In genomic region chr3:27253831-27254230, GRCh38 we compare ENCODE assay signal across 8 cellular contexts.
DNase-seq lines count a peak whose midpoint lies in the region; ATAC-seq, FAIRE-seq and TF ChIP-seq lines count a peak whose summit lies in the region.

No MANE protein-coding gene starts in this region.

- TF ChIP-seq EP300 in HepG2 (IDR thresholded peaks at IDR 0.05; ENCODE audit: low read depth in 2 of 2, low read length in 2 of 2) (no peak), HepG2 (CRISPR knock-in tag; IDR thresholded peaks at IDR 0.05; ENCODE audit: borderline replicate concordance) (no peak)

- peak; percentile 96 for ATAC-seq in HepG2

- peak; percentile 56 for TF ChIP-seq RAD21 in HepG2 (CRISPR knock-in tag; IDR thresholded peaks at IDR 0.05)

- CTCF ChIA-PET in AG04450 (lab: Charles Lee) = interaction anchor here (0.5 to 3.8 kb wide), 37 partner anchors 11 to 1392 kb away, joined by 3 to 202 read pairs (median 4); no protein-coding TSS in a partner anchor
- CTCF ChIA-PET in GM10248 (lab: Yijun Ruan, JAX) = interaction anchor here (1.2 to 2.6 kb wide), 4 partner anchors 10 to 119 kb away, joined by 3 to 14 read pairs (median 6); no protein-coding TSS in a partner anchor
- CTCF ChIA-PET in HepG2 (lab: Yijun Ruan, JAX; ENCODE audit: low intra/inter-chr PET ratio, low total read pairs) = interaction anchor here (2.9 kb wide), 1 partner anchor 119 kb away, joined by 10 read pairs; no protein-coding TSS in a partner anchor

- no peak overlapping the region for H3K27ac ChIP-seq in AG04450 (ENCODE audit: low read depth, low read length)
- no peak overlapping the region for H3K27ac ChIP-seq in HepG2 (ENCODE audit: extremely low read length, insufficient read depth, low read length)

- no peaks in the 10 kb centered on the region for H3K36me3 ChIP-seq in HepG2 (replicated peaks in 1 of 2; ENCODE audit: control insufficient read depth in 1 of 2, insufficient read depth in 2 of 2, low read length in 2 of 2)

- in situ Hi-C loops in HepG2 (cut with HindIII; ENCODE audit: extremely low pct_ligation_motif_present, low pct_unique_long_range_greater_than_20kb) = no loop called here

- H4K20me1 ChIP-seq in HepG2 (ENCODE audit: insufficient read depth, low read length) = no peaks in the 10 kb centered on the region

- no peak for FAIRE-seq in HepG2 (lab: Jason Lieb, UNC)
- no peak for FAIRE-seq in GM12891 (lab: Jason Lieb, UNC)
- no peak for FAIRE-seq in frontal cortex (lab: Jason Lieb, UNC)

- no peaks in the 10 kb centered on the region for H3K79me2 ChIP-seq in HepG2 (ENCODE audit: insufficient read depth, low read length)

- no TSS peak for BruUV-seq in HepG2 (replicated peaks; lab: Mats Ljungman, UMichigan)

- intact Hi-C loops in HepG2 (cut with micrococcal nuclease; ENCODE audit: unreplicated experiment) = loop anchor here (1.0 kb wide), 1 partner anchor 120 kb away; no protein-coding TSS in a partner anchor

- TF ChIP-seq CTCF in AG04450 (IDR thresholded peaks at IDR 0.05; ENCODE audit: low read depth, low read length) (peak; percentile 60), GM10248 (IDR thresholded peaks at IDR 0.05; ENCODE audit: control extremely low read depth, extremely low read depth, low read depth, missing control alignments) (peak; percentile 40), HFF-Myc (IDR thresholded peaks at IDR 0.05; ENCODE audit: low read depth, low read length, missing control alignments) (peak; percentile 56), HepG2 (CRISPR knock-in tag; IDR thresholded peaks at IDR 0.05) (peak; percentile 74)

- no peak overlapping the region for H3K4me2 ChIP-seq in HepG2 (ENCODE audit: low read depth, low read length)

- H2AFZ ChIP-seq in HepG2 (ENCODE audit: low read length) = no peak overlapping the region

- 89% methylated on average over 6 of the region's 7 CpGs for WGBS in HepG2 (ENCODE audit: low lambda C conversion rate)

- TF ChIP-seq POLR2A in HepG2 (IDR thresholded peaks at IDR 0.05; ENCODE audit: insufficient read depth in 1 of 2, low read depth in 2 of 2, low read length in 2 of 2) = no peak
- no peak for TF ChIP-seq POLR2A in GM12891 (IDR thresholded peaks at IDR 0.05; ENCODE audit: low read depth, low read length)

- H3K9me3 ChIP-seq in AG04450 (ENCODE audit: control insufficient read depth, insufficient read depth, low read length) = no peaks in the 10 kb centered on the region
- H3K9me3 ChIP-seq in HepG2 (ENCODE audit: low read length) = no peaks in the 10 kb centered on the region

- H3K4me3 ChIP-seq in AG04450 (ENCODE audit: low read depth, low read length) (no peak overlapping the region), HFF-Myc (replicated peaks; ENCODE audit: low read depth, low read length) (no peak overlapping the region), HepG2 (replicated peaks in 1 of 3; ENCODE audit: insufficient read depth in 1 of 3, low read depth in 2 of 3, low read length in 3 of 3) (no peak overlapping the region)

- no peaks in the 10 kb centered on the region for H3K27me3 ChIP-seq in AG04450 (ENCODE audit: control insufficient read depth, insufficient read depth, low read length)
- no peaks in the 10 kb centered on the region for H3K27me3 ChIP-seq in HepG2 (ENCODE audit: control insufficient read depth in 1 of 2, insufficient read depth in 2 of 2, low read length in 2 of 2)

- POLR2A ChIA-PET in AG04450 (lab: Yijun Ruan, JAX) = no interaction called here
- POLR2A ChIA-PET in GM10248 (lab: Yijun Ruan, JAX) = no interaction called here
- POLR2A ChIA-PET in HepG2 (lab: Yijun Ruan, JAX) = no interaction called here

- H3K4me1 ChIP-seq in HepG2 (ENCODE audit: insufficient read depth, low read length) = no peaks in the 10 kb centered on the region

- H3K9ac ChIP-seq in HepG2 (ENCODE audit: insufficient read depth, low read depth, low read length) = no peak overlapping the region

- DNase-seq in AG04450 (ENCODE audit: low read depth, low spot score) = no peak
- DNase-seq in GM10248 (ENCODE audit: extremely low spot score) = peak; percentile 15
- DNase-seq in HFF-Myc (ENCODE audit: extremely low read depth, low read depth) = peak; percentile 19
- DNase-seq in NAMALWA (ENCODE audit: low spot score) = peak; percentile 56
- DNase-seq in astrocyte of the hippocampus (ENCODE audit: low read depth, low spot score) = peak; percentile 77
- DNase-seq in HepG2 (ENCODE audit: low spot score) = peak; percentile 25
- no peak for DNase-seq in GM12891 (ENCODE audit: insufficient read length, low spot score)
- DNase-seq in frontal cortex (ENCODE audit: low spot score in 2 of 2) = no peak

TF ChIP-seq in HepG2, 621 proteins besides CTCF, POLR2A, EP300 and RAD21 (continues in another document):
- TF ChIP-seq PBX2 (CRISPR knock-in tag; IDR thresholded peaks at IDR 0.05) = no peak
- peak; percentile 21; the same call in 1 of the 2 replicates for TF ChIP-seq SALL1 (CRISPR knock-in tag; IDR thresholded peaks at IDR 0.05)
- TF ChIP-seq STAG1 (CRISPR knock-in tag; IDR thresholded peaks at IDR 0.05) = peak; percentile 70
- no peak for TF ChIP-seq ZNF883 (CRISPR knock-in tag; IDR thresholded peaks at IDR 0.05; ENCODE audit: not compliant biosample characterization)
- TF ChIP-seq ZNF44 (CRISPR knock-in tag; IDR thresholded peaks at IDR 0.05) = no peak
- TF ChIP-seq ZNF230 (CRISPR knock-in tag; IDR thresholded peaks at IDR 0.05) = no peak
- no peak for TF ChIP-seq IRF9 (CRISPR knock-in tag; IDR thresholded peaks at IDR 0.05; ENCODE audit: borderline replicate concordance)
- no peak for TF ChIP-seq TBX3 (IDR thresholded peaks at IDR 0.05; ENCODE audit: borderline replicate concordance)
- no peak for TF ChIP-seq ZNF615 (CRISPR knock-in tag; IDR thresholded peaks at IDR 0.05; ENCODE audit: borderline replicate concordance)

TF ChIP-seq in GM12891, 5 proteins besides CTCF, POLR2A, EP300 and RAD21:
- TF ChIP-seq TAF1 (IDR thresholded peaks at IDR 0.05; ENCODE audit: low read depth, low read length) (no peak), PAX5 (IDR thresholded peaks at IDR 0.05; ENCODE audit: insufficient read depth, low read length, severe bottlenecking) (no peak), POLR2AphosphoS5 (IDR thresholded peaks at IDR 0.05; ENCODE audit: low read depth, low read length) (no peak)

Comparison
In these comparisons a context has a peak if more than half of its experiments do, and no peak if none do; other contexts are left out.
1. DNase-seq: peak in GM10248 (single experiment), HFF-Myc (single experiment), NAMALWA (single experiment), astrocyte of the hippocampus (single experiment) and HepG2 (single experiment); none in AG04450 (single experiment), GM12891 (single experiment) and frontal cortex (0 of 2).
2. Peak in every context shown above with its lines, with median percentiles within 50 percentile points of each other: CTCF ChIP-seq.